In the genomic region with DNA sequence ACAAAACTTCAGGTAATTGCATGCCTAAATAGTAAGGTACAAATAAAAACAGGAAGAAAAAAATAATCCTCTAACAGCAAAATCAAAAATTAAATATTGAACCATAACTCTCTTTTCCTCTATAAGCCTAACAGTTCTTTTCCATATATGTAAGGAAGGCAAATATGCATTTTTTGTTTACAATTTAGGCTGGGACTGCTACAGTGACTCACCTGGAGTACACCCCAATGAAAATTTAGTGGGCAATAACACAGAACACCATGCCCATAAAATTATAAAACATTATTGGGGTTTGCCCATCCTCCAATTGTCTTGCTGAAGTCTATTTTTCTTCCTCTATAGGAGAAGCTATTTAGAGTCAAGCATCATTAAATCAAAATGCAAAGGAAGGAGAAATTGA, we compare ENCODE assay signal across 25 cellular contexts.
"Had no signal": no experiment of that assay in that cellular context is flagged by ENCODE, and none has a peak within 500 bp of the region (broad histone marks: within the 10 kb centered on the region; RNA-seq: fewer than 3 reads in every experiment).

No MANE protein-coding gene starts in this region.

- H3K27ac ChIP-seq: gastrocnemius medialis, neutrophil, ovary had no signal

- H3K9me3 ChIP-seq: gastrocnemius medialis, neutrophil, ovary, prostate gland had no signal

- H3K9me3 Mint-ChIP-seq: activated naive CD4-positive, alpha-beta T cell treated with anti-CD3 and anti-CD28 coated beads, Interleukin-2, amount 50 U/mL, for 72 hours; activated T-helper 2 cell treated with anti-CD3 and anti-CD28 coated beads, Interferon-gamma antibody, Interleukin-2, Interleukin-4, amounts not matched to agents 10 μg/mL and 5 μg/mL and 100 μg/mL, durations not matched to agents 14 hours and 24 hours and 36 hours; central memory CD8-positive, alpha-beta T cell; memory B cell; nephron progenitor cell; stimulated activated effector memory CD8-positive, alpha-beta T cell treated with anti-CD3 and anti-CD28 coated beads, Interleukin-12 subunit alpha, Interleukin-12 subunit beta, amount 100 ng/mL, for 72 hours; stimulated activated naive CD8-positive, alpha-beta T cell treated with anti-CD3 and anti-CD28 coated beads, Interleukin-15, Interleukin-2, amounts not matched to agents 100 ng/mL and 50 ng/mL, for 24 hours had no signal

- DNase-seq: activated CD8-positive, alpha-beta memory T cell treated with anti-CD3 and anti-CD28 coated beads, Interleukin-2, amount 10 ng/mL, durations not matched to agents 7 days and 5 days; activated CD8-positive, alpha-beta T cell treated with anti-CD3 and anti-CD28 coated beads, Interleukin-2, amount 10 ng/mL, durations not matched to agents 7 days and 5 days; activated T-cell treated with anti-CD3 and anti-CD28 coated beads, Interleukin-2, amount 50 U/mL, for 48 hours; anterior cingulate cortex; effector memory CD4-positive, alpha-beta T cell; erythroblast; gastrocnemius medialis; glutamatergic neuron; left cardiac atrium; nephron progenitor cell; ovary; retina; stimulated activated CD4-positive, alpha-beta T cell treated with anti-CD3 and anti-CD28 coated beads, Interleukin-4, amount 100 ng/mL, for 24 hours; T-helper 17 cell; T1000 had no signal

- H3K4me3 ChIP-seq: gastrocnemius medialis, ovary, prostate gland, skin epidermis had no signal

- H3K27me3 ChIP-seq: gastrocnemius medialis, neutrophil, ovary had no signal

- H3K27me3 Mint-ChIP-seq: activated CD8-positive, alpha-beta memory T cell treated with anti-CD3 and anti-CD28 coated beads, Interleukin-2, amount 10 ng/mL, durations not matched to agents 7 days and 5 days; central memory CD8-positive, alpha-beta T cell; memory B cell; stimulated activated naive CD8-positive, alpha-beta T cell treated with anti-CD3 and anti-CD28 coated beads, Interleukin-15, Interleukin-2, amounts not matched to agents 100 ng/mL and 50 ng/mL, for 24 hours; T-helper 17 cell had no signal

- H3K4me3 Mint-ChIP-seq: activated CD8-positive, alpha-beta memory T cell treated with anti-CD3 and anti-CD28 coated beads, Interleukin-2, amount 10 ng/mL, durations not matched to agents 7 days and 5 days; activated CD8-positive, alpha-beta T cell treated with anti-CD3 and anti-CD28 coated beads, Interleukin-2, amount 10 ng/mL, durations not matched to agents 7 days and 5 days; central memory CD8-positive, alpha-beta T cell; memory B cell; nephron progenitor cell; stimulated activated effector memory CD8-positive, alpha-beta T cell treated with anti-CD3 and anti-CD28 coated beads, Interleukin-12 subunit alpha, Interleukin-12 subunit beta, amount 100 ng/mL, for 72 hours; stimulated activated naive CD8-positive, alpha-beta T cell treated with anti-CD3 and anti-CD28 coated beads, Interleukin-15, Interleukin-2, amounts not matched to agents 100 ng/mL and 50 ng/mL, for 24 hours; T-helper 17 cell had no signal

- H3K36me3 Mint-ChIP-seq: activated CD8-positive, alpha-beta memory T cell treated with anti-CD3 and anti-CD28 coated beads, Interleukin-2, amount 10 ng/mL, durations not matched to agents 7 days and 5 days; activated naive CD4-positive, alpha-beta T cell treated with anti-CD3 and anti-CD28 coated beads, Interleukin-2, amount 50 U/mL, for 72 hours; memory B cell; stimulated activated effector memory CD8-positive, alpha-beta T cell treated with anti-CD3 and anti-CD28 coated beads, Interleukin-12 subunit alpha, Interleukin-12 subunit beta, amount 100 ng/mL, for 72 hours had no signal

- H3K4me1 ChIP-seq: gastrocnemius medialis had no signal

- ATAC-seq: activated CD8-positive, alpha-beta memory T cell treated with anti-CD3 and anti-CD28 coated beads, Interleukin-2, amount 10 ng/mL, durations not matched to agents 7 days and 5 days; activated CD8-positive, alpha-beta T cell treated with anti-CD3 and anti-CD28 coated beads, Interleukin-2, amount 10 ng/mL, durations not matched to agents 7 days and 5 days; activated naive CD4-positive, alpha-beta T cell treated with anti-CD3 and anti-CD28 coated beads, Interleukin-2, amount 50 U/mL, for 72 hours; gastrocnemius medialis; left cardiac atrium; sciatic nerve; stimulated activated effector memory CD8-positive, alpha-beta T cell treated with anti-CD3 and anti-CD28 coated beads, Interleukin-12 subunit alpha, Interleukin-12 subunit beta, amount 100 ng/mL, for 72 hours; T-helper 17 cell had no signal

- H3K4me1 Mint-ChIP-seq: activated CD8-positive, alpha-beta memory T cell treated with anti-CD3 and anti-CD28 coated beads, Interleukin-2, amount 10 ng/mL, durations not matched to agents 7 days and 5 days; central memory CD8-positive, alpha-beta T cell; stimulated activated effector memory CD8-positive, alpha-beta T cell treated with anti-CD3 and anti-CD28 coated beads, Interleukin-12 subunit alpha, Interleukin-12 subunit beta, amount 100 ng/mL, for 72 hours; T-helper 17 cell had no signal

- H3K27ac Mint-ChIP-seq: activated CD8-positive, alpha-beta memory T cell treated with anti-CD3 and anti-CD28 coated beads, Interleukin-2, amount 10 ng/mL, durations not matched to agents 7 days and 5 days; activated CD8-positive, alpha-beta T cell treated with anti-CD3 and anti-CD28 coated beads, Interleukin-2, amount 10 ng/mL, durations not matched to agents 7 days and 5 days; activated naive CD4-positive, alpha-beta T cell treated with anti-CD3 and anti-CD28 coated beads, Interleukin-2, amount 50 U/mL, for 72 hours; activated T-helper 2 cell treated with anti-CD3 and anti-CD28 coated beads, Interferon-gamma antibody, Interleukin-2, Interleukin-4, amounts not matched to agents 10 μg/mL and 5 μg/mL and 100 μg/mL, durations not matched to agents 14 hours and 24 hours and 36 hours; memory B cell; stimulated activated effector memory CD8-positive, alpha-beta T cell treated with anti-CD3 and anti-CD28 coated beads, Interleukin-12 subunit alpha, Interleukin-12 subunit beta, amount 100 ng/mL, for 72 hours; stimulated activated naive CD8-positive, alpha-beta T cell treated with anti-CD3 and anti-CD28 coated beads, Interleukin-15, Interleukin-2, amounts not matched to agents 100 ng/mL and 50 ng/mL, for 24 hours; T-helper 17 cell had no signal

- H3K36me3 ChIP-seq: gastrocnemius medialis, neutrophil, ovary, prostate gland had no signal
